Comparison of ENCODE assay signal across 9 cellular contexts in genomic region chr17:55577687-55578086, GRCh38.
DNase-seq lines count a peak whose midpoint lies in the region; ATAC-seq, FAIRE-seq and TF ChIP-seq lines count a peak whose summit lies in the region.
"Had no signal": no experiment of that assay in that cellular context is flagged by ENCODE, and none has a peak within 500 bp of the region (broad histone marks: within the 10 kb centered on the region; RNA-seq: fewer than 3 reads in every experiment).

No MANE protein-coding gene starts in this region.

- H2BK120ac ChIP-seq in H1 (replicated peaks; ENCODE audit: low read depth, low read length), result no peak overlapping the region

- H2BK5ac ChIP-seq in H1 (ENCODE audit: low read depth, low read length), result no peak overlapping the region

- no peaks in the 10 kb centered on the region; the same call in 1 of the 2 replicates for H3K23me2 ChIP-seq in H1 (ENCODE audit: low read depth, low read length)

- H3K56ac ChIP-seq in H1 (replicated peaks; ENCODE audit: insufficient read length, low read depth, low read length), result no peak overlapping the region

- no peak overlapping the region for H2AK5ac ChIP-seq in H1 (ENCODE audit: low read depth, low read length)

- no peak overlapping the region for H4K91ac ChIP-seq in H1 (replicated peaks; ENCODE audit: insufficient read length, low read length)

- POLR2A ChIA-PET in H1 (lab: Charles Lee; ENCODE audit: partially characterized antibody), result no interaction called here

- TF ChIP-seq CTCF in H1 (IDR thresholded peaks at IDR 0.05; ENCODE audit: control extremely low read depth in 1 of 3, insufficient read depth in 1 of 3, low read depth in 1 of 3, low read length in 3 of 3), result no peak

- H4K5ac ChIP-seq in H1 (ENCODE audit: insufficient read length, low read depth, low read length), result no peak overlapping the region

- no peak for FAIRE-seq in H1 (lab: Jason Lieb, UNC)
- FAIRE-seq: bronchial epithelial cell had no signal

- no peaks in the 10 kb centered on the region for H3K27me3 ChIP-seq in H1 (replicated peaks in 1 of 4; ENCODE audit: control insufficient read depth in 3 of 4, extremely low read depth in 1 of 4, insufficient read depth in 3 of 4, low read length in 3 of 4)

- WGBS in H1 (ENCODE audit: extremely low coverage in 1 of 2, insufficient coverage in 1 of 2, insufficient read length in 1 of 2, insufficient replicate concordance in 2 of 2, low coverage in 1 of 2, low lambda C conversion rate in 2 of 2, missing lambda C conversion rate in 1 of 2), 2 experiments, result 90% methylated on average over 14 of the region's 14 CpGs; no CpG with 5 or more reads in 1 of the 2 experiments

- no peak overlapping the region for H3K14ac ChIP-seq in H1 (ENCODE audit: insufficient read length)

- H3K4me2 ChIP-seq in H1 (ENCODE audit: insufficient read depth in 1 of 2, low read depth in 2 of 2, low read length in 2 of 2), result no peak overlapping the region

- CTCF ChIA-PET in H1 (lab: Charles Lee; ENCODE audit: partially characterized antibody), result interaction anchor here (1.5 to 1.9 kb wide), 2 partner anchors 9 to 29 kb away, joined by 3 to 5 read pairs; no protein-coding TSS in a partner anchor

- no peak overlapping the region for H3K27ac ChIP-seq in H1 (ENCODE audit: low read depth, low read length)

- DNase-seq in RPMI8226 (peak; percentile 32), H1 (ENCODE audit: low read depth in 1 of 2, low spot score in 2 of 2) (no peak), KG1 (lab: John Stamatoyannopoulos, UW) (no peak), NCI-H1092 (lab: John Stamatoyannopoulos, UW) (no peak), NCI-H82 (lab: John Stamatoyannopoulos, UW) (no peak), NK-92 (lab: John Stamatoyannopoulos, UW; ENCODE audit: unreplicated experiment) (no peak)
- peak; percentile 59 to 62 for DNase-seq in stimulated activated CD4-positive, alpha-beta T cell treated with anti-CD3 and anti-CD28 coated beads, Interleukin-2, amount 100 ng/mL, for 24 hours

- H3K4me3 ChIP-seq in H1 (ENCODE audit: extremely low read depth in 1 of 4, insufficient read depth in 2 of 4, low read depth in 3 of 4, low read length in 4 of 4), result no peak overlapping the region

- H2BK12ac ChIP-seq in H1 (ENCODE audit: low read depth, low read length), result no peak overlapping the region

- ATAC-seq in GM18909 (IDR thresholded peaks at IDR 0.05; ENCODE audit: poor library complexity, unreplicated experiment), result peak; percentile 25

- no peaks in the 10 kb centered on the region for H4K20me1 ChIP-seq in H1 (replicated peaks in 1 of 2; ENCODE audit: control insufficient read depth in 1 of 2, insufficient read depth in 2 of 2, low read length in 2 of 2)

- H2BK15ac ChIP-seq in H1 (ENCODE audit: low read length), result no peak overlapping the region

- H3K18ac ChIP-seq in H1 (ENCODE audit: extremely low read depth, low read length), result no peak overlapping the region

- H2BK20ac ChIP-seq in H1 (ENCODE audit: low read length), result no peak overlapping the region

- no peak overlapping the region for H3K9ac ChIP-seq in H1 (replicated peaks in 1 of 4; ENCODE audit: extremely low read depth in 1 of 4, low read depth in 3 of 4, low read length in 3 of 4)

- no peaks in the 10 kb centered on the region for H3K79me2 ChIP-seq in H1 (ENCODE audit: control insufficient read depth in 1 of 2, insufficient read depth in 2 of 2, low read length in 2 of 2)

- TF ChIP-seq POLR2A in H1 (IDR thresholded peaks at IDR 0.05; ENCODE audit: control extremely low read depth in 1 of 2, low read depth in 2 of 2, low read length in 2 of 2), result no peak

- no peak overlapping the region for H4K8ac ChIP-seq in H1 (ENCODE audit: extremely low read depth, insufficient read depth, low read length)

- no peaks in the 10 kb centered on the region for H3K36me3 ChIP-seq in H1 (ENCODE audit: control insufficient read depth in 2 of 4, insufficient read depth in 4 of 4, low read length in 3 of 4)

- peaks cover 0 to 7% (median 3%) of the 10 kb centered on the region in 4 experiments; a peak in 2 of 7 replicates for H3K4me1 ChIP-seq in H1 (replicated peaks in 1 of 4; ENCODE audit: control insufficient read depth in 3 of 4, insufficient read depth in 4 of 4, low read length in 3 of 4)

- no peak for TF ChIP-seq RAD21 in H1 (IDR thresholded peaks at IDR 0.05 in 1 of 2, conservative IDR thresholded peaks at IDR 0.05 in 1 of 2; ENCODE audit: low read depth in 2 of 2, low read length in 2 of 2)

- TF ChIP-seq EP300 in H1 (IDR thresholded peaks at IDR 0.05; ENCODE audit: borderline replicate concordance in 1 of 2, low read depth in 2 of 2, low read length in 2 of 2), result no peak

- peak overlapping the region; percentile 65; the same call in 1 of the 2 replicates for H2AFZ ChIP-seq in H1 (ENCODE audit: low read length)

- no peaks in the 10 kb centered on the region for H3K79me1 ChIP-seq in H1 (ENCODE audit: low read depth, low read length)

- no peaks in the 10 kb centered on the region for H3K9me3 ChIP-seq in H1 (ENCODE audit: insufficient read depth in 2 of 2, low read depth in 1 of 2, low read length in 1 of 2)

- H3K4ac ChIP-seq in H1 (replicated peaks; ENCODE audit: insufficient read length, low read depth, low read length), result no peak overlapping the region

- H3K23ac ChIP-seq in H1 (ENCODE audit: insufficient read length), result no peak overlapping the region

TF ChIP-seq in H1, 55 proteins besides CTCF, POLR2A, EP300 and RAD21:
- TF ChIP-seq PHF8 (conservative IDR thresholded peaks at IDR 0.05; ENCODE audit: low read depth, low read length) (no peak), JUN (IDR thresholded peaks at IDR 0.05; ENCODE audit: low read depth, low read length) (no peak), CBX8 (IDR thresholded peaks at IDR 0.05; ENCODE audit: borderline replicate concordance, low read depth, low read length) (no peak), MAFK (IDR thresholded peaks at IDR 0.05; ENCODE audit: low read depth, low read length) (no peak), KDM5A (IDR thresholded peaks at IDR 0.05; ENCODE audit: low read length) (no peak), TAF7 (optimal IDR thresholded peaks at IDR 0.05; ENCODE audit: borderline replicate concordance, low read depth, low read length) (no peak)
- TF ChIP-seq, protein P1, sequence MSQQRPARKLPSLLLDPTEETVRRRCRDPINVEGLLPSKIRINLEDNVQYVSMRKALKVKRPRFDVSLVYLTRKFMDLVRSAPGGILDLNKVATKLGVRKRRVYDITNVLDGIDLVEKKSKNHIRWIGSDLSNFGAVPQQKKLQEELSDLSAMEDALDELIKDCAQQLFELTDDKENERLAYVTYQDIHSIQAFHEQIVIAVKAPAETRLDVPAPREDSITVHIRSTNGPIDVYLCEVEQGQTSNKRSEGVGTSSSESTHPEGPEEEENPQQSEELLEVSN (IDR thresholded peaks at IDR 0.05), result no peak
- TF ChIP-seq, protein P2, sequence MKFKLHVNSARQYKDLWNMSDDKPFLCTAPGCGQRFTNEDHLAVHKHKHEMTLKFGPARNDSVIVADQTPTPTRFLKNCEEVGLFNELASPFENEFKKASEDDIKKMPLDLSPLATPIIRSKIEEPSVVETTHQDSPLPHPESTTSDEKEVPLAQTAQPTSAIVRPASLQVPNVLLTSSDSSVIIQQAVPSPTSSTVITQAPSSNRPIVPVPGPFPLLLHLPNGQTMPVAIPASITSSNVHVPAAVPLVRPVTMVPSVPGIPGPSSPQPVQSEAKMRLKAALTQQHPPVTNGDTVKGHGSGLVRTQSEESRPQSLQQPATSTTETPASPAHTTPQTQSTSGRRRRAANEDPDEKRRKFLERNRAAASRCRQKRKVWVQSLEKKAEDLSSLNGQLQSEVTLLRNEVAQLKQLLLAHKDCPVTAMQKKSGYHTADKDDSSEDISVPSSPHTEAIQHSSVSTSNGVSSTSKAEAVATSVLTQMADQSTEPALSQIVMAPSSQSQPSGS (IDR thresholded peaks at IDR 0.05; ENCODE audit: low read length), result no peak

Comparison
In these comparisons a context has a peak if more than half of its experiments do, and no peak if none do; other contexts are left out.
1. DNase-seq: peak in RPMI8226 (single experiment) and stimulated activated CD4-positive, alpha-beta T cell treated with anti-CD3 and anti-CD28 coated beads, Interleukin-2, amount 100 ng/mL, for 24 hours (2 of 2); none in H1 (0 of 2), KG1 (single experiment), NCI-H1092 (single experiment), NCI-H82 (single experiment) and NK-92 (single experiment).